Comparison of ENCODE assay signal across 25 cellular contexts in the genomic region with DNA sequence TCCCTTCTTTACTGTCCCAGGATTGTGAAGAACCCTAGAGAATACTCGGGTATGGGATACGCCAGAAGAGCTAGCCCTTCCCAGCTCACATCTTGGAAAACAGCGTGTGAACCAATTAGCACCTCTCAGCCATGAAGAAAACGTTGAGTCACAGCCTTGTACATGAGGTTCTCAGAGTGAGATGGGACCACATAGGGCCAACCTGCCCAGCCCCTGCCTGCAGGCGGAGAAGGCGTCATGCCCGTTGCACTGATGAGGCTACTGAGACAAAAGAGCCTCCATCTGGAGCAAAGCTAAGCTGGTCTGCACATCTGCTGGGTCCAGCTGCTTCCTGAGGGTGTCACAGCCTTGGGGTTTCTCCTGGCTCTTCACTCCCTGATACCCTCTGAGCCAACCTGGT.
"Had no signal": no experiment of that assay in that cellular context is flagged by ENCODE, and none has a peak within 500 bp of the region (broad histone marks: within the 10 kb centered on the region; RNA-seq: fewer than 3 reads in every experiment).

No MANE protein-coding gene starts in this region.

- H3K9me3 ChIP-seq: breast epithelium, MG63, Peyer's patch had no signal

- H3K4me3 Mint-ChIP-seq: activated CD8-positive, alpha-beta memory T cell treated with anti-CD3 and anti-CD28 coated beads, Interleukin-2, amount 10 ng/mL, durations not matched to agents 7 days and 5 days; activated naive CD4-positive, alpha-beta T cell treated with anti-CD3 and anti-CD28 coated beads, Interleukin-2, amount 50 U/mL, for 24 hours; activated T-cell treated with anti-CD3 and anti-CD28 coated beads, Interleukin-2, amount 50 U/mL, for 24 hours; activated T-helper 1 cell treated with anti-CD3 and anti-CD28 coated beads, Interleukin-12 subunit alpha, Interleukin-12 subunit beta, Interleukin-2, Interleukin-4 antibody, amounts not matched to agents 30 ng/mL and 10 ng/mL and 1 ng/mL, durations not matched to agents 14 hours and 24 hours and 36 hours; T-helper 1 cell treated with Interleukin-12 subunit alpha and Interleukin-12 subunit beta and Interleukin-4 antibody, amounts not matched to agents 30 μg/mL and 1 μg/mL, for 36 hours had no signal

- ATAC-seq: activated CD4-positive, CD25-positive, alpha-beta regulatory T cell treated with anti-CD3 and anti-CD28 coated beads, Interleukin-2, amount 50 U/mL, for 24 hours; activated CD8-positive, alpha-beta memory T cell treated with anti-CD3 and anti-CD28 coated beads, Interleukin-2, amount 10 ng/mL, durations not matched to agents 7 days and 5 days had no signal

- H3K36me3 ChIP-seq: breast epithelium, MG63, Peyer's patch had no signal

- H3K27ac ChIP-seq: breast epithelium, Peyer's patch had no signal

- H3K36me3 Mint-ChIP-seq: activated naive CD4-positive, alpha-beta T cell treated with anti-CD3 and anti-CD28 coated beads, Interleukin-2, amount 50 U/mL, for 24 hours had no signal

- H3K27ac Mint-ChIP-seq: activated CD8-positive, alpha-beta memory T cell treated with anti-CD3 and anti-CD28 coated beads, Interleukin-2, amount 10 ng/mL, durations not matched to agents 7 days and 5 days; activated naive CD4-positive, alpha-beta T cell treated with anti-CD3 and anti-CD28 coated beads, Interleukin-2, amount 50 U/mL, for 24 hours; activated T-cell treated with anti-CD3 and anti-CD28 coated beads, Interleukin-2, amount 50 U/mL, for 24 hours; activated T-helper 1 cell treated with anti-CD3 and anti-CD28 coated beads, Interleukin-12 subunit alpha, Interleukin-12 subunit beta, Interleukin-2, Interleukin-4 antibody, amounts not matched to agents 30 ng/mL and 10 ng/mL and 1 ng/mL, durations not matched to agents 14 hours and 24 hours and 36 hours; T-helper 1 cell treated with Interleukin-12 subunit alpha and Interleukin-12 subunit beta and Interleukin-4 antibody, amounts not matched to agents 30 μg/mL and 1 μg/mL, for 36 hours had no signal

- H3K4me3 ChIP-seq: breast epithelium, MG63, Peyer's patch had no signal

- H3K27me3 ChIP-seq: breast epithelium, MG63, Peyer's patch had no signal

- H3K4me1 ChIP-seq: breast epithelium, Peyer's patch had no signal

- DNase-seq: activated CD4-positive, alpha-beta T cell treated with anti-CD3 and anti-CD28 coated beads for 4 hours; activated CD4-positive, alpha-beta T cell treated with anti-CD3 and anti-CD28 coated beads, Interleukin-2, amount 50 U/mL, for 4 hours; activated CD8-positive, alpha-beta memory T cell treated with anti-CD3 and anti-CD28 coated beads, Interleukin-2, amount 10 ng/mL, durations not matched to agents 7 days and 5 days; activated effector memory CD4-positive, alpha-beta T cell treated with Interleukin-2 at 50 U/mL for 16 hours; activated naive CD4-positive, alpha-beta T cell; activated T-cell treated with anti-CD3 and anti-CD28 coated beads, Interleukin-2, amount 50 U/mL, for 24 hours; aorta; caudate nucleus; MG63; MV-4-11; NCI-H1092 treated with DMSO at 0.1 percent for 48 hours; NCI-H1417 treated with DMSO at 0.1 percent for 48 hours; NCI-H1694; NCI-H2029; NCI-H2107; NCI-H510A treated with DMSO at 0.1 percent for 48 hours; NCI-H774; NK-92 treated with Interleukin-12 subunit alpha and Interleukin-12 subunit beta, amount 100 ng/mL, for 24 hours; Peyer's patch; SHP77 treated with DMSO at 0.1 percent for 48 hours had no signal

- H3K27me3 Mint-ChIP-seq: activated CD8-positive, alpha-beta memory T cell treated with anti-CD3 and anti-CD28 coated beads, Interleukin-2, amount 10 ng/mL, durations not matched to agents 7 days and 5 days; activated naive CD4-positive, alpha-beta T cell treated with anti-CD3 and anti-CD28 coated beads, Interleukin-2, amount 50 U/mL, for 24 hours; activated T-cell treated with anti-CD3 and anti-CD28 coated beads, Interleukin-2, amount 50 U/mL, for 24 hours had no signal

- H3K9me3 Mint-ChIP-seq: activated naive CD4-positive, alpha-beta T cell treated with anti-CD3 and anti-CD28 coated beads, Interleukin-2, amount 50 U/mL, for 24 hours; activated T-cell treated with anti-CD3 and anti-CD28 coated beads, Interleukin-2, amount 50 U/mL, for 24 hours; activated T-helper 1 cell treated with anti-CD3 and anti-CD28 coated beads, Interleukin-12 subunit alpha, Interleukin-12 subunit beta, Interleukin-2, Interleukin-4 antibody, amounts not matched to agents 30 ng/mL and 10 ng/mL and 1 ng/mL, durations not matched to agents 14 hours and 24 hours and 36 hours had no signal
